27 cellular contexts compared by ENCODE assay signal in genomic region chr4:107212565-107212964, GRCh38.
"Had no signal": no experiment of that assay in that cellular context is flagged by ENCODE, and none has a peak within 500 bp of the region (broad histone marks: within the 10 kb centered on the region; RNA-seq: fewer than 3 reads in every experiment).

No MANE protein-coding gene starts in this region.

- H3K27ac ChIP-seq: brain microvascular endothelial cell, coronary artery, dorsolateral prefrontal cortex, foreskin keratinocyte, gastrocnemius medialis, heart right ventricle, hepatocyte had no signal

- H3K27me3 Mint-ChIP-seq: activated CD4-positive, alpha-beta memory T cell treated with anti-CD3 and anti-CD28 coated beads, Interleukin-2, amount 10 ng/mL, durations not matched to agents 7 days and 5 days; activated CD4-positive, alpha-beta T cell treated with anti-CD3 and anti-CD28 coated beads, Interleukin-2, amount 10 ng/mL, durations not matched to agents 7 days and 5 days; activated naive CD4-positive, alpha-beta T cell treated with anti-CD3 and anti-CD28 coated beads, Interleukin-2, amount 10 ng/mL, durations not matched to agents 7 days and 5 days; activated naive CD8-positive, alpha-beta T cell treated with anti-CD3 and anti-CD28 coated beads, Interleukin-2, amount 10 ng/mL, durations not matched to agents 7 days and 5 days; activated T-cell treated with anti-CD3 and anti-CD28 coated beads, Interleukin-2, amount 50 U/mL, for 24 hours; central memory CD8-positive, alpha-beta T cell; dendritic cell treated with granulocyte-macrophage colony-stimulating factor and Interleukin-4, amounts not matched to agents 40 ng/mL and 50 ng/mL, for 4 days had no signal

- H3K27me3 ChIP-seq: brain microvascular endothelial cell, dorsolateral prefrontal cortex, foreskin keratinocyte, gastrocnemius medialis, heart right ventricle, hepatocyte had no signal

- H3K79me2 ChIP-seq: hepatocyte had no signal

- H3K9me3 Mint-ChIP-seq: activated CD4-positive, alpha-beta memory T cell treated with anti-CD3 and anti-CD28 coated beads, Interleukin-2, amount 10 ng/mL, durations not matched to agents 7 days and 5 days; activated CD4-positive, alpha-beta T cell treated with anti-CD3 and anti-CD28 coated beads, Interleukin-2, amount 10 ng/mL, durations not matched to agents 7 days and 5 days; activated naive CD4-positive, alpha-beta T cell treated with anti-CD3 and anti-CD28 coated beads, Interleukin-2, amount 10 ng/mL, durations not matched to agents 7 days and 5 days; activated naive CD8-positive, alpha-beta T cell treated with anti-CD3 and anti-CD28 coated beads, Interleukin-2, amount 10 ng/mL, durations not matched to agents 7 days and 5 days; activated T-cell treated with anti-CD3 and anti-CD28 coated beads, Interleukin-2, amount 50 U/mL, for 24 hours; activated T-cell treated with anti-CD3 and anti-CD28 coated beads, Interleukin-2, amount 50 U/mL, for 72 hours; dendritic cell treated with granulocyte-macrophage colony-stimulating factor and Interleukin-4, amounts not matched to agents 40 ng/mL and 50 ng/mL, for 4 days; endodermal cell; T-helper 2 cell treated with Interferon-gamma antibody and Interleukin-4, amounts not matched to agents 5 μg/mL and 100 μg/mL, for 36 hours had no signal

- H3K4me1 Mint-ChIP-seq: activated CD4-positive, alpha-beta memory T cell treated with anti-CD3 and anti-CD28 coated beads, Interleukin-2, amount 10 ng/mL, durations not matched to agents 7 days and 5 days; activated CD4-positive, alpha-beta T cell treated with anti-CD3 and anti-CD28 coated beads, Interleukin-2, amount 10 ng/mL, durations not matched to agents 7 days and 5 days; activated naive CD4-positive, alpha-beta T cell treated with anti-CD3 and anti-CD28 coated beads, Interleukin-2, amount 10 ng/mL, durations not matched to agents 7 days and 5 days; activated naive CD8-positive, alpha-beta T cell treated with anti-CD3 and anti-CD28 coated beads, Interleukin-2, amount 10 ng/mL, durations not matched to agents 7 days and 5 days; central memory CD8-positive, alpha-beta T cell had no signal

- DNase-seq: activated CD4-positive, alpha-beta memory T cell treated with anti-CD3 and anti-CD28 coated beads, Interleukin-2, amount 10 ng/mL, durations not matched to agents 7 days and 5 days; activated CD4-positive, alpha-beta T cell treated with anti-CD3 and anti-CD28 coated beads for 1 hour; activated CD4-positive, alpha-beta T cell treated with anti-CD3 and anti-CD28 coated beads for 4 hours; activated CD4-positive, alpha-beta T cell treated with anti-CD3 and anti-CD28 coated beads, Interleukin-2, amount 10 ng/mL, durations not matched to agents 7 days and 5 days; activated CD4-positive, alpha-beta T cell treated with anti-CD3 and anti-CD28 coated beads, Interleukin-2, amount 50 U/mL, for 4 hours; activated CD8-positive, alpha-beta memory T cell treated with anti-CD3 and anti-CD28 coated beads, Interleukin-2, amount 50 U/mL, for 48 hours; activated gamma-delta T cell; activated naive CD4-positive, alpha-beta T cell; activated naive CD4-positive, alpha-beta T cell treated with anti-CD3 and anti-CD28 coated beads, Interleukin-2, amount 10 ng/mL, durations not matched to agents 7 days and 5 days; activated naive CD8-positive, alpha-beta T cell treated with anti-CD3 and anti-CD28 coated beads, Interleukin-2, amount 10 ng/mL, durations not matched to agents 7 days and 5 days; activated T-cell treated with anti-CD3 and anti-CD28 coated beads for 4 hours; activated T-cell treated with anti-CD3 and anti-CD28 coated beads, Interleukin-2, amount 50 U/mL, for 24 hours; activated T-cell treated with anti-CD3 and anti-CD28 coated beads, Interleukin-2, amount 50 U/mL, for 72 hours; brain microvascular endothelial cell; dorsolateral prefrontal cortex; effector memory CD4-positive, alpha-beta T cell; endodermal cell; foreskin keratinocyte; gastrocnemius medialis; heart right ventricle; T-helper 17 cell had no signal

- H3K27ac Mint-ChIP-seq: activated CD4-positive, alpha-beta memory T cell treated with anti-CD3 and anti-CD28 coated beads, Interleukin-2, amount 10 ng/mL, durations not matched to agents 7 days and 5 days; activated CD4-positive, alpha-beta T cell treated with anti-CD3 and anti-CD28 coated beads, Interleukin-2, amount 10 ng/mL, durations not matched to agents 7 days and 5 days; activated naive CD4-positive, alpha-beta T cell treated with anti-CD3 and anti-CD28 coated beads, Interleukin-2, amount 10 ng/mL, durations not matched to agents 7 days and 5 days; activated naive CD4-positive, alpha-beta T cell treated with anti-CD3 and anti-CD28 coated beads, Interleukin-2, amount 50 U/mL, for 72 hours; activated naive CD8-positive, alpha-beta T cell treated with anti-CD3 and anti-CD28 coated beads, Interleukin-2, amount 10 ng/mL, durations not matched to agents 7 days and 5 days; activated T-cell treated with anti-CD3 and anti-CD28 coated beads, Interleukin-2, amount 50 U/mL, for 24 hours; activated T-cell treated with anti-CD3 and anti-CD28 coated beads, Interleukin-2, amount 50 U/mL, for 72 hours; dendritic cell treated with granulocyte-macrophage colony-stimulating factor and Interleukin-4, amounts not matched to agents 40 ng/mL and 50 ng/mL, for 4 days; endodermal cell; T-helper 17 cell; T-helper 2 cell treated with Interferon-gamma antibody and Interleukin-4, amounts not matched to agents 5 μg/mL and 100 μg/mL, for 36 hours had no signal

- H3K4me3 Mint-ChIP-seq: activated CD4-positive, alpha-beta memory T cell treated with anti-CD3 and anti-CD28 coated beads, Interleukin-2, amount 10 ng/mL, durations not matched to agents 7 days and 5 days; activated CD4-positive, alpha-beta T cell treated with anti-CD3 and anti-CD28 coated beads, Interleukin-2, amount 10 ng/mL, durations not matched to agents 7 days and 5 days; activated naive CD4-positive, alpha-beta T cell treated with anti-CD3 and anti-CD28 coated beads, Interleukin-2, amount 10 ng/mL, durations not matched to agents 7 days and 5 days; activated naive CD8-positive, alpha-beta T cell treated with anti-CD3 and anti-CD28 coated beads, Interleukin-2, amount 10 ng/mL, durations not matched to agents 7 days and 5 days; activated T-cell treated with anti-CD3 and anti-CD28 coated beads, Interleukin-2, amount 50 U/mL, for 24 hours; activated T-cell treated with anti-CD3 and anti-CD28 coated beads, Interleukin-2, amount 50 U/mL, for 72 hours; central memory CD8-positive, alpha-beta T cell; dendritic cell treated with granulocyte-macrophage colony-stimulating factor and Interleukin-4, amounts not matched to agents 40 ng/mL and 50 ng/mL, for 4 days; endodermal cell; T-helper 17 cell; T-helper 2 cell treated with Interferon-gamma antibody and Interleukin-4, amounts not matched to agents 5 μg/mL and 100 μg/mL, for 36 hours had no signal

- H3K36me3 ChIP-seq: brain microvascular endothelial cell, gastrocnemius medialis, heart right ventricle had no signal

- H3K4me1 ChIP-seq: foreskin keratinocyte, gastrocnemius medialis, heart right ventricle had no signal

- H3K36me3 Mint-ChIP-seq: activated naive CD4-positive, alpha-beta T cell treated with anti-CD3 and anti-CD28 coated beads, Interleukin-2, amount 10 ng/mL, durations not matched to agents 7 days and 5 days; activated naive CD4-positive, alpha-beta T cell treated with anti-CD3 and anti-CD28 coated beads, Interleukin-2, amount 50 U/mL, for 72 hours; activated naive CD8-positive, alpha-beta T cell treated with anti-CD3 and anti-CD28 coated beads, Interleukin-2, amount 10 ng/mL, durations not matched to agents 7 days and 5 days had no signal

- H3K9me3 ChIP-seq: gastrocnemius medialis, heart right ventricle had no signal

- H3K4me2 ChIP-seq: hepatocyte had no signal

- H3K4me3 ChIP-seq: coronary artery, dorsolateral prefrontal cortex, gastrocnemius medialis, heart right ventricle, hepatocyte had no signal

- H2AFZ ChIP-seq: hepatocyte had no signal
